ENCODE assay signal across 1 cellular context in genomic region chr17:35063514-35064223, GRCh38.
A peak's percentile ranks its signal among the peaks of the same experiment; 100 is the strongest.
TF ChIP-seq lines count a peak whose summit lies in the region.

A gene with protein sequence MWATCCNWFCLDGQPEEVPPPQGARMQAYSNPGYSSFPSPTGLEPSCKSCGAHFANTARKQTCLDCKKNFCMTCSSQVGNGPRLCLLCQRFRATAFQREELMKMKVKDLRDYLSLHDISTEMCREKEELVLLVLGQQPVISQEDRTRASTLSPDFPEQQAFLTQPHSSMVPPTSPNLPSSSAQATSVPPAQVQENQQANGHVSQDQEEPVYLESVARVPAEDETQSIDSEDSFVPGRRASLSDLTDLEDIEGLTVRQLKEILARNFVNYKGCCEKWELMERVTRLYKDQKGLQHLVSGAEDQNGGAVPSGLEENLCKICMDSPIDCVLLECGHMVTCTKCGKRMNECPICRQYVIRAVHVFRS (minus strand): TSS chr17:35063707. CDS start chr17:35026553, 37,154 bp downstream.

TF ChIP-seq in GM12878, 131 proteins besides CTCF, POLR2A, EP300 and RAD21 (continued from another document and continues in another):
- TF ChIP-seq POLR2AphosphoS5 (IDR thresholded peaks at IDR 0.05; ENCODE audit: low read length) (peak; percentile 69), CREB1 (IDR thresholded peaks at IDR 0.05; ENCODE audit: low read depth) (peak; percentile 64), MYB (IDR thresholded peaks at IDR 0.05; ENCODE audit: borderline replicate concordance, low read depth, low read length) (peak; percentile 64; the same call in 1 of the 2 replicates), CREM (IDR thresholded peaks at IDR 0.05; ENCODE audit: low read depth) (peak; percentile 86), MEF2A (IDR thresholded peaks at IDR 0.05; ENCODE audit: insufficient read depth, low read depth, low read length) (no peak), DPF2 (IDR thresholded peaks at IDR 0.05) (peak; percentile 95), TCF3 (IDR thresholded peaks at IDR 0.05; ENCODE audit: borderline replicate concordance, insufficient read depth, low read depth, low read length) (no peak), ZNF274 (IDR thresholded peaks at IDR 0.05; ENCODE audit: insufficient read depth, insufficient read length) (no peak), TCF7 (IDR thresholded peaks at IDR 0.05; ENCODE audit: borderline replicate concordance) (peak; percentile 84), ETV6 (conservative IDR thresholded peaks at IDR 0.05 in 1 of 2, IDR thresholded peaks at IDR 0.05 in 1 of 2; ENCODE audit: borderline replicate concordance in 1 of 2, low read depth in 1 of 2) (peak in 1 of 2 experiments; percentile 92; a peak in 2 of 4 replicates), ZNF217 (IDR thresholded peaks at IDR 0.05) (no peak), SPI1 (IDR thresholded peaks at IDR 0.05; ENCODE audit: borderline replicate concordance, insufficient read depth, low read depth, low read length) (peak; percentile 17; the same call in 1 of the 2 replicates), ATF7 (IDR thresholded peaks at IDR 0.05; ENCODE audit: low read depth) (peak; percentile 98), SMAD1 (IDR thresholded peaks at IDR 0.05; ENCODE audit: low read depth, partially characterized antibody) (no peak), GABPA (IDR thresholded peaks at IDR 0.05; ENCODE audit: low read depth) (0 out of 2 replicates have a peak, but pooled peaks have one; percentile 32), USF1 (IDR thresholded peaks at IDR 0.05; ENCODE audit: borderline replicate concordance, extremely low read length, insufficient read depth, low read depth, low read length) (no peak), CEBPZ (IDR thresholded peaks at IDR 0.05; ENCODE audit: low read depth, low read length) (no peak), ATF3 (IDR thresholded peaks at IDR 0.05; ENCODE audit: borderline replicate concordance, extremely low read depth, low read depth, low read length) (no peak), RUNX3 (IDR thresholded peaks at IDR 0.05; ENCODE audit: low read length) (peak; percentile 93), BACH1 (IDR thresholded peaks at IDR 0.05; ENCODE audit: borderline replicate concordance) (peak; percentile 99), KDM1A (IDR thresholded peaks at IDR 0.05; ENCODE audit: borderline replicate concordance) (no peak), IKZF1 (conservative IDR thresholded peaks at IDR 0.05) (peak; percentile 98), RFX5 (IDR thresholded peaks at IDR 0.05; ENCODE audit: low read depth, low read length) (no peak), ZBTB11 (CRISPR knock-in tag; IDR thresholded peaks at IDR 0.05) (no peak), ZNF622 (IDR thresholded peaks at IDR 0.05) (no peak), LARP7 (IDR thresholded peaks at IDR 0.05) (peak; percentile 69; the same call in 1 of the 2 replicates), STAT1 (conservative IDR thresholded peaks at IDR 0.05) (no peak), ZZZ3 (IDR thresholded peaks at IDR 0.05; ENCODE audit: control insufficient read depth, insufficient read length, low read depth) (no peak), PAX8 (IDR thresholded peaks at IDR 0.05) (peak; percentile 77; the same call in 1 of the 2 replicates), IKZF2 (IDR thresholded peaks at IDR 0.05) (peak; percentile 97 to 99), ASH2L (IDR thresholded peaks at IDR 0.05; ENCODE audit: borderline replicate concordance, low read depth) (no peak), MXI1 (IDR thresholded peaks at IDR 0.05; ENCODE audit: low read depth, low read length) (peak; percentile 58), E2F4 (IDR thresholded peaks at IDR 0.05; ENCODE audit: low read depth, low read length) (no peak), ZNF207 (IDR thresholded peaks at IDR 0.05; ENCODE audit: borderline replicate concordance) (peak; percentile 56; the same call in 1 of the 2 replicates), HDGF (IDR thresholded peaks at IDR 0.05) (no peak), NFXL1 (IDR thresholded peaks at IDR 0.05; ENCODE audit: borderline replicate concordance) (no peak), CEBPB (IDR thresholded peaks at IDR 0.05; ENCODE audit: borderline replicate concordance in 1 of 2, low read depth in 2 of 2, low read length in 2 of 2) (peak; percentile 99), TAF1 (IDR thresholded peaks at IDR 0.05; ENCODE audit: borderline replicate concordance, low read depth, low read length) (no peak), NRF1 (conservative IDR thresholded peaks at IDR 0.05; ENCODE audit: low read depth, low read length) (no peak)
- TF ChIP-seq, protein P1, sequence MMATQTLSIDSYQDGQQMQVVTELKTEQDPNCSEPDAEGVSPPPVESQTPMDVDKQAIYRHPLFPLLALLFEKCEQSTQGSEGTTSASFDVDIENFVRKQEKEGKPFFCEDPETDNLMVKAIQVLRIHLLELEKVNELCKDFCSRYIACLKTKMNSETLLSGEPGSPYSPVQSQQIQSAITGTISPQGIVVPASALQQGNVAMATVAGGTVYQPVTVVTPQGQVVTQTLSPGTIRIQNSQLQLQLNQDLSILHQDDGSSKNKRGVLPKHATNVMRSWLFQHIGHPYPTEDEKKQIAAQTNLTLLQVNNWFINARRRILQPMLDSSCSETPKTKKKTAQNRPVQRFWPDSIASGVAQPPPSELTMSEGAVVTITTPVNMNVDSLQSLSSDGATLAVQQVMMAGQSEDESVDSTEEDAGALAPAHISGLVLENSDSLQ (IDR thresholded peaks at IDR 0.05) = no peak
- TF ChIP-seq, protein P2, sequence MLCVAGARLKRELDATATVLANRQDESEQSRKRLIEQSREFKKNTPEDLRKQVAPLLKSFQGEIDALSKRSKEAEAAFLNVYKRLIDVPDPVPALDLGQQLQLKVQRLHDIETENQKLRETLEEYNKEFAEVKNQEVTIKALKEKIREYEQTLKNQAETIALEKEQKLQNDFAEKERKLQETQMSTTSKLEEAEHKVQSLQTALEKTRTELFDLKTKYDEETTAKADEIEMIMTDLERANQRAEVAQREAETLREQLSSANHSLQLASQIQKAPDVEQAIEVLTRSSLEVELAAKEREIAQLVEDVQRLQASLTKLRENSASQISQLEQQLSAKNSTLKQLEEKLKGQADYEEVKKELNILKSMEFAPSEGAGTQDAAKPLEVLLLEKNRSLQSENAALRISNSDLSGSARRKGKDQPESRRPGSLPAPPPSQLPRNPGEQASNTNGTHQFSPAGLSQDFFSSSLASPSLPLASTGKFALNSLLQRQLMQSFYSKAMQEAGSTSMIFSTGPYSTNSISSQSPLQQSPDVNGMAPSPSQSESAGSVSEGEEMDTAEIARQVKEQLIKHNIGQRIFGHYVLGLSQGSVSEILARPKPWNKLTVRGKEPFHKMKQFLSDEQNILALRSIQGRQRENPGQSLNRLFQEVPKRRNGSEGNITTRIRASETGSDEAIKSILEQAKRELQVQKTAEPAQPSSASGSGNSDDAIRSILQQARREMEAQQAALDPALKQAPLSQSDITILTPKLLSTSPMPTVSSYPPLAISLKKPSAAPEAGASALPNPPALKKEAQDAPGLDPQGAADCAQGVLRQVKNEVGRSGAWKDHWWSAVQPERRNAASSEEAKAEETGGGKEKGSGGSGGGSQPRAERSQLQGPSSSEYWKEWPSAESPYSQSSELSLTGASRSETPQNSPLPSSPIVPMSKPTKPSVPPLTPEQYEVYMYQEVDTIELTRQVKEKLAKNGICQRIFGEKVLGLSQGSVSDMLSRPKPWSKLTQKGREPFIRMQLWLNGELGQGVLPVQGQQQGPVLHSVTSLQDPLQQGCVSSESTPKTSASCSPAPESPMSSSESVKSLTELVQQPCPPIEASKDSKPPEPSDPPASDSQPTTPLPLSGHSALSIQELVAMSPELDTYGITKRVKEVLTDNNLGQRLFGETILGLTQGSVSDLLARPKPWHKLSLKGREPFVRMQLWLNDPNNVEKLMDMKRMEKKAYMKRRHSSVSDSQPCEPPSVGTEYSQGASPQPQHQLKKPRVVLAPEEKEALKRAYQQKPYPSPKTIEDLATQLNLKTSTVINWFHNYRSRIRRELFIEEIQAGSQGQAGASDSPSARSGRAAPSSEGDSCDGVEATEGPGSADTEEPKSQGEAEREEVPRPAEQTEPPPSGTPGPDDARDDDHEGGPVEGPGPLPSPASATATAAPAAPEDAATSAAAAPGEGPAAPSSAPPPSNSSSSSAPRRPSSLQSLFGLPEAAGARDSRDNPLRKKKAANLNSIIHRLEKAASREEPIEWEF (IDR thresholded peaks at IDR 0.05; ENCODE audit: insufficient replicate concordance, low read depth, low read length) = no peak
- TF ChIP-seq, protein P3, sequence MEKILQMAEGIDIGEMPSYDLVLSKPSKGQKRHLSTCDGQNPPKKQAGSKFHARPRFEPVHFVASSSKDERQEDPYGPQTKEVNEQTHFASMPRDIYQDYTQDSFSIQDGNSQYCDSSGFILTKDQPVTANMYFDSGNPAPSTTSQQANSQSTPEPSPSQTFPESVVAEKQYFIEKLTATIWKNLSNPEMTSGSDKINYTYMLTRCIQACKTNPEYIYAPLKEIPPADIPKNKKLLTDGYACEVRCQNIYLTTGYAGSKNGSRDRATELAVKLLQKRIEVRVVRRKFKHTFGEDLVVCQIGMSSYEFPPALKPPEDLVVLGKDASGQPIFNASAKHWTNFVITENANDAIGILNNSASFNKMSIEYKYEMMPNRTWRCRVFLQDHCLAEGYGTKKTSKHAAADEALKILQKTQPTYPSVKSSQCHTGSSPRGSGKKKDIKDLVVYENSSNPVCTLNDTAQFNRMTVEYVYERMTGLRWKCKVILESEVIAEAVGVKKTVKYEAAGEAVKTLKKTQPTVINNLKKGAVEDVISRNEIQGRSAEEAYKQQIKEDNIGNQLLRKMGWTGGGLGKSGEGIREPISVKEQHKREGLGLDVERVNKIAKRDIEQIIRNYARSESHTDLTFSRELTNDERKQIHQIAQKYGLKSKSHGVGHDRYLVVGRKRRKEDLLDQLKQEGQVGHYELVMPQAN (conservative IDR thresholded peaks at IDR 0.05) = 0 out of 2 replicates have a peak, but pooled peaks have one; percentile 33
